ENCODE assay signal across 8 cellular contexts in genomic region chrX:50988649-50989048, GRCh38.
DNase-seq lines count a peak whose midpoint lies in the region; ATAC-seq and TF ChIP-seq lines count a peak whose summit lies in the region.

No MANE protein-coding gene starts in this region.

- TF ChIP-seq CTCF in Calu3 (IDR thresholded peaks at IDR 0.05; ENCODE audit: unreplicated experiment) (no peak), gastroesophageal sphincter (IDR thresholded peaks at IDR 0.05) (peak in 3 of 4 experiments; percentile 10 to 58 (median 17)), uterus (IDR thresholded peaks at IDR 0.05) (peak in 1 of 4 experiments; percentile 46)

- no peak for TF ChIP-seq POLR2A in gastroesophageal sphincter (IDR thresholded peaks at IDR 0.05)
- TF ChIP-seq POLR2A in uterus (IDR thresholded peaks at IDR 0.05), result no peak

- H3K36me3 ChIP-seq in gastroesophageal sphincter (no peaks in the 10 kb centered on the region), MG63 (no peaks in the 10 kb centered on the region), uterus (no peaks in the 10 kb centered on the region)

- H3K4me1 ChIP-seq in gastroesophageal sphincter (no peaks in the 10 kb centered on the region), uterus (no peaks in the 10 kb centered on the region)

- H3K27ac ChIP-seq in gastroesophageal sphincter, result no peak overlapping the region
- H3K27ac ChIP-seq in uterus, result no peak overlapping the region

- peaks cover 26% of the 10 kb centered on the region for H3K27me3 Mint-ChIP-seq in Calu3 (ENCODE audit: unreplicated experiment)

- no TSS peak for BruUV-seq in Calu3 (replicated peaks; lab: Mats Ljungman, UMichigan)

- H3K27ac Mint-ChIP-seq in Calu3 (ENCODE audit: unreplicated experiment), result no peak overlapping the region

- intact Hi-C loops in Calu3 (cut with micrococcal nuclease; ENCODE audit: unreplicated experiment), result loop anchor here (2.0 to 5.0 kb wide), 3 partner anchors 66 to 296 kb away; no protein-coding TSS in a partner anchor
- intact Hi-C loops in uterus (cut with DNase I; ENCODE audit: low total_unique reads), result no loop called here

- H3K4me1 Mint-ChIP-seq in Calu3 (ENCODE audit: low read depth, unreplicated experiment), result no peaks in the 10 kb centered on the region

- H3K4me3 Mint-ChIP-seq in Calu3 (ENCODE audit: low read depth, unreplicated experiment), result no peak overlapping the region

- CTCF ChIA-PET in Calu3 (lab: Charles Lee), result interaction anchor here (1.3 kb wide), 2 partner anchors 47 to 297 kb away, joined by 3 to 4 read pairs; no protein-coding TSS in a partner anchor

- DNase-seq in Calu3, result peak; percentile 29
- peak; percentile 15 for DNase-seq in SK-N-DZ (ENCODE audit: low spot score)
- peak; percentile 6 for DNase-seq in stimulated activated naive CD8-positive, alpha-beta T cell treated with anti-CD3 and anti-CD28 coated beads, Interleukin-15, Interleukin-2, amounts not matched to agents 100 U/mL and 50 U/mL, for 24 hours
- DNase-seq in MG63, result no peak
- no peak for DNase-seq in NCI-H2107 treated with DMSO at 0.1 percent for 48 hours (lab: John Stamatoyannopoulos, UW; ENCODE audit: unreplicated experiment)
- no peak for DNase-seq in uterus

- no peaks in the 10 kb centered on the region for H3K9me3 Mint-ChIP-seq in Calu3 (ENCODE audit: low read depth, unreplicated experiment)

- H3K36me3 Mint-ChIP-seq in Calu3 (ENCODE audit: insufficient read depth, unreplicated experiment), result no peaks in the 10 kb centered on the region

- ATAC-seq in GM21619 (IDR thresholded peaks at IDR 0.05; ENCODE audit: unreplicated experiment) (peak; percentile 47), gastroesophageal sphincter (no peak)
- ATAC-seq in stimulated activated naive CD8-positive, alpha-beta T cell treated with anti-CD3 and anti-CD28 coated beads, Interleukin-15, Interleukin-2, amounts not matched to agents 100 U/mL and 50 U/mL, for 24 hours, result no peak

- H3K27me3 ChIP-seq in gastroesophageal sphincter, result no peaks in the 10 kb centered on the region
- H3K27me3 ChIP-seq in MG63, result no peaks in the 10 kb centered on the region
- no peaks in the 10 kb centered on the region for H3K27me3 ChIP-seq in uterus

- no peaks in the 10 kb centered on the region for H3K9me3 ChIP-seq in gastroesophageal sphincter
- H3K9me3 ChIP-seq in MG63, result no peaks in the 10 kb centered on the region
- H3K9me3 ChIP-seq in uterus, result no peaks in the 10 kb centered on the region

- 50% methylated on average over 1 of the region's 2 CpGs; no CpG with 5 or more reads in 1 of the 2 donors for WGBS in gastroesophageal sphincter (ENCODE audit: low coverage in 1 of 2), 2 donors

- TF ChIP-seq EP300 in gastroesophageal sphincter (IDR thresholded peaks at IDR 0.05), result no peak

- H3K4me3 ChIP-seq in gastroesophageal sphincter, result no peak overlapping the region
- H3K4me3 ChIP-seq in MG63, result no peak overlapping the region
- no peak overlapping the region for H3K4me3 ChIP-seq in uterus

Comparison
In these comparisons a context has a peak if more than half of its experiments do, and no peak if none do; other contexts are left out.
1. DNase-seq: peak in Calu3 (single experiment), SK-N-DZ (single experiment) and stimulated activated naive CD8-positive, alpha-beta T cell treated with anti-CD3 and anti-CD28 coated beads, Interleukin-15, Interleukin-2, amounts not matched to agents 100 U/mL and 50 U/mL, for 24 hours (single experiment); none in MG63 (single experiment), NCI-H2107 treated with DMSO at 0.1 percent for 48 hours (single experiment) and uterus (0 of 2).